Comparison of ENCODE assay signal across 1 cellular context in genomic region chrX:40922307-40922706, GRCh38.
TF ChIP-seq lines count a peak whose summit lies in the region.

No MANE protein-coding gene starts in this region.

TF ChIP-seq in H1, 55 proteins besides CTCF, POLR2A, EP300 and RAD21 (continued from another document):
- TF ChIP-seq CHD7 (IDR thresholded peaks at IDR 0.05; ENCODE audit: insufficient replicate concordance, low read length) (no peak), SP4 (IDR thresholded peaks at IDR 0.05; ENCODE audit: low read length) (no peak), BRCA1 (IDR thresholded peaks at IDR 0.05; ENCODE audit: low read depth, low read length) (no peak)
